In genomic region chr2:168715849-168716248, GRCh38 we compare ENCODE assay signal across 31 cellular contexts.
"Had no signal": no experiment of that assay in that cellular context is flagged by ENCODE, and none has a peak within 500 bp of the region (broad histone marks: within the 10 kb centered on the region; RNA-seq: fewer than 3 reads in every experiment).

No MANE protein-coding gene starts in this region.

- H3K79me2 ChIP-seq: parathyroid adenoma had no signal

- H3K4me3 ChIP-seq: neural progenitor cell, ovary, psoas muscle, skin epidermis, smooth muscle cell, spleen, suprapubic skin, testis, tibial artery, transverse colon, upper lobe of right lung, uterus had no signal

- H3K27ac ChIP-seq: neural progenitor cell, ovary, parathyroid adenoma, psoas muscle, skin epidermis, spleen, suprapubic skin, testis, tibial artery, transverse colon, upper lobe of right lung, uterus had no signal

- H3K36me3 Mint-ChIP-seq: natural killer cell; stimulated activated memory B cell treated with anti-CD40 and anti-IgM and Interleukin-4, amounts not matched to agents 10 μg/mL and 1 μg/mL and 100 μg/mL, for 72 hours had no signal

- H3K4me1 Mint-ChIP-seq: nephron, neural progenitor cell had no signal

- H3K36me3 ChIP-seq: neural progenitor cell, ovary, suprapubic skin, upper lobe of right lung, uterus had no signal

- H3K4me3 Mint-ChIP-seq: natural killer cell; nephron; neural progenitor cell; stimulated activated memory B cell treated with anti-CD40 and anti-IgM and Interleukin-4, amounts not matched to agents 10 μg/mL and 1 μg/mL and 100 μg/mL, for 72 hours; stimulated activated naive CD8-positive, alpha-beta T cell treated with anti-CD3 and anti-CD28 coated beads, Interleukin-15, amount 100 ng/mL, for 72 hours; type B pancreatic cell had no signal

- H3K9me3 ChIP-seq: ovary, psoas muscle, spleen, suprapubic skin, testis, tibial artery, transverse colon, upper lobe of right lung, uterus had no signal

- H3K9me3 Mint-ChIP-seq: natural killer cell; nephron; neural progenitor cell; stimulated activated memory B cell treated with anti-CD40 and anti-IgM and Interleukin-4, amounts not matched to agents 10 μg/mL and 1 μg/mL and 100 μg/mL, for 72 hours; stimulated activated naive CD8-positive, alpha-beta T cell treated with anti-CD3 and anti-CD28 coated beads, Interleukin-15, amount 100 ng/mL, for 72 hours; type B pancreatic cell had no signal

- H3K4me1 ChIP-seq: neural progenitor cell, psoas muscle, suprapubic skin, testis, transverse colon, upper lobe of right lung, uterus had no signal

- DNase-seq: natural killer cell; occipital lobe; ovary; posterior cingulate gyrus; psoas muscle; right cardiac atrium; spleen; stimulated activated CD4-positive, alpha-beta T cell treated with anti-CD3 and anti-CD28 coated beads, Interleukin-12 subunit alpha, Interleukin-12 subunit beta, amount 100 ng/mL, for 4 hours; stimulated activated CD4-positive, alpha-beta T cell treated with anti-CD3 and anti-CD28 coated beads, Interleukin-1b, Interleukin-23, amount 100 ng/mL, for 48 hours; stimulated activated CD4-positive, alpha-beta T cell treated with anti-CD3 and anti-CD28 coated beads, Interleukin-4, amount 100 ng/mL, for 1 hour; stimulated activated CD4-positive, alpha-beta T cell treated with anti-CD3 and anti-CD28 coated beads, Interleukin-4, amount 100 ng/mL, for 4 hours; stimulated activated CD8-positive, alpha-beta memory T cell treated with anti-CD3 and anti-CD28 coated beads, Interleukin-4, amount 100 ng/mL, for 48 hours; stimulated activated naive CD4-positive, alpha-beta T cell; stimulated activated naive CD8-positive, alpha-beta T cell treated with anti-CD3 and anti-CD28 coated beads, Interleukin-15, amount 100 ng/mL, for 72 hours; stimulated activated naive CD8-positive, alpha-beta T cell treated with anti-CD3 and anti-CD28 coated beads, Interleukin-15, Interleukin-2, amounts not matched to agents 100 U/mL and 50 U/mL, for 24 hours; substantia nigra; testis; tibial artery; transverse colon; upper lobe of right lung; uterus had no signal

- H3K27ac Mint-ChIP-seq: nephron; neural progenitor cell; progenitor cell of endocrine pancreas; stimulated activated memory B cell treated with anti-CD40 and anti-IgM and Interleukin-4, amounts not matched to agents 10 μg/mL and 1 μg/mL and 100 μg/mL, for 72 hours; stimulated activated naive CD8-positive, alpha-beta T cell treated with anti-CD3 and anti-CD28 coated beads, Interleukin-15, amount 100 ng/mL, for 72 hours; type B pancreatic cell had no signal

- ATAC-seq: natural killer cell; psoas muscle; right cardiac atrium; sciatic nerve; stimulated activated memory B cell treated with anti-CD40 and anti-IgM and Interleukin-4, amounts not matched to agents 10 μg/mL and 1 μg/mL and 100 μg/mL, for 72 hours; stimulated activated naive CD8-positive, alpha-beta T cell treated with anti-CD3 and anti-CD28 coated beads, Interleukin-15, amount 100 ng/mL, for 72 hours; stimulated activated naive CD8-positive, alpha-beta T cell treated with anti-CD3 and anti-CD28 coated beads, Interleukin-15, Interleukin-2, amounts not matched to agents 100 U/mL and 50 U/mL, for 24 hours; upper lobe of right lung had no signal

- H3K9ac ChIP-seq: neural progenitor cell, parathyroid adenoma had no signal

- H2AFZ ChIP-seq: neural progenitor cell, parathyroid adenoma had no signal

- H3K27me3 Mint-ChIP-seq: progenitor cell of endocrine pancreas; stimulated activated memory B cell treated with anti-CD40 and anti-IgM and Interleukin-4, amounts not matched to agents 10 μg/mL and 1 μg/mL and 100 μg/mL, for 72 hours; stimulated activated naive CD8-positive, alpha-beta T cell treated with anti-CD3 and anti-CD28 coated beads, Interleukin-15, amount 100 ng/mL, for 72 hours; type B pancreatic cell had no signal

- H3K27me3 ChIP-seq: neural progenitor cell, ovary, spleen, suprapubic skin, testis, tibial artery, transverse colon, upper lobe of right lung, uterus had no signal

- H3K4me2 ChIP-seq: neural progenitor cell, smooth muscle cell had no signal
